In genomic region chr19:952049-952679, GRCh38 we compare ENCODE assay signal across 22 cellular contexts. TPM values are rescaled to one million over a fixed set of nuclear protein-coding genes. Genes with fewer than 3 reads are reported as not detected.
DNase-seq lines count a peak whose midpoint lies in the region; ATAC-seq, FAIRE-seq and TF ChIP-seq lines count a peak whose summit lies in the region.
"Had no signal": no experiment of that assay in that cellular context is flagged by ENCODE, and none has a peak within 500 bp of the region (broad histone marks: within the 10 kb centered on the region; RNA-seq: fewer than 3 reads in every experiment).

No MANE protein-coding gene starts in this region.

- H3K79me2 ChIP-seq in K562 (ENCODE audit: control insufficient read depth, insufficient read depth, low read length), result peaks cover 86% of the 10 kb centered on the region

- H3K9ac ChIP-seq in BLaER1 (peak overlapping the region; percentile 76), K562 (ENCODE audit: insufficient read depth in 1 of 2, low read depth in 2 of 2, low read length in 2 of 2) (peak overlapping the region; percentile 76 to 83)

- H3K9me3 ChIP-seq in BLaER1 (no peaks in the 10 kb centered on the region), K562 (replicated peaks; ENCODE audit: control insufficient read depth, insufficient read depth, low read depth, low read length) (no peaks in the 10 kb centered on the region)
- H3K9me3 ChIP-seq: heart left ventricle, psoas muscle, upper lobe of right lung had no signal

- BruUV-seq in K562 (replicated peaks; lab: Mats Ljungman, UMichigan), result no TSS peak

- H3K27me3 Mint-ChIP-seq in HFFc6 (ENCODE audit: insufficient read depth) (peaks cover 8% of the 10 kb centered on the region), naive B cell (no peaks in the 10 kb centered on the region)
- H3K27me3 Mint-ChIP-seq in activated naive CD4-positive, alpha-beta T cell treated with anti-CD3 and anti-CD28 coated beads, Interleukin-2, amount 10 ng/mL, durations not matched to agents 7 days and 5 days, result no peaks in the 10 kb centered on the region
- H3K27me3 Mint-ChIP-seq: activated CD8-positive, alpha-beta T cell treated with anti-CD3 and anti-CD28 coated beads for 36 hours had no signal

- no peak; the same call in 2 of the 3 replicates for ATAC-seq in K562
- no peak for ATAC-seq in naive B cell (ENCODE audit: low read depth in 2 of 2)
- ATAC-seq in activated naive CD4-positive, alpha-beta T cell treated with anti-CD3 and anti-CD28 coated beads, Interleukin-2, amount 50 U/mL, for 72 hours, result no peak
- ATAC-seq: activated CD8-positive, alpha-beta T cell treated with anti-CD3 and anti-CD28 coated beads for 36 hours; heart left ventricle; psoas muscle had no signal

- no peaks in the 10 kb centered on the region for H3K9me1 ChIP-seq in K562 (ENCODE audit: control insufficient read depth, insufficient read depth, low read length)

- TF ChIP-seq RAD21 in K562 (CRISPR knock-in tag; conservative IDR thresholded peaks at IDR 0.05 in 1 of 2, IDR thresholded peaks at IDR 0.05 in 1 of 2), result no peak

- DNase-seq in HFFc6 (no peak), K562 (ENCODE audit: extremely low read depth in 1 of 4, low spot score in 3 of 4) (peak in 1 of 4 experiments; percentile 42), naive B cell (no peak), NCI-H2196 treated with DMSO at 0.1 percent for 48 hours (lab: John Stamatoyannopoulos, UW; ENCODE audit: unreplicated experiment) (no peak), COLO668 (lab: John Stamatoyannopoulos, UW; ENCODE audit: unreplicated experiment) (no peak)
- no peak for DNase-seq in activated naive CD4-positive, alpha-beta T cell treated with anti-CD3 and anti-CD28 coated beads, Interleukin-2, amount 50 U/mL, for 72 hours (ENCODE audit: low spot score in 2 of 2)
- DNase-seq in activated naive CD4-positive, alpha-beta T cell treated with anti-CD3 and anti-CD28 coated beads, Interleukin-2, amount 10 ng/mL, durations not matched to agents 7 days and 5 days, result no peak
- DNase-seq: activated CD8-positive, alpha-beta T cell treated with anti-CD3 and anti-CD28 coated beads for 36 hours; activated gamma-delta T cell; central memory CD4-positive, alpha-beta T cell; HCEC 1CT; heart left ventricle; NCI-H1105 treated with DMSO at 0.1 percent for 48 hours; NCI-H446 treated with DMSO at 0.1 percent for 48 hours; psoas muscle; stimulated activated CD8-positive, alpha-beta memory T cell treated with anti-CD3 and anti-CD28 coated beads, Interleukin-4, amount 100 ng/mL, for 48 hours; T1000; upper lobe of right lung had no signal

- no peak for TF ChIP-seq POLR2A in K562 (conservative IDR thresholded peaks at IDR 0.05)

- H3K4me3 Mint-ChIP-seq in HFFc6 (peak overlapping the region; percentile 56; the same call in 1 of the 2 replicates), naive B cell (peak overlapping the region in 4 of 8 donors; percentile 35 to 55 (median 42))
- no peak overlapping the region for H3K4me3 Mint-ChIP-seq in activated naive CD4-positive, alpha-beta T cell treated with anti-CD3 and anti-CD28 coated beads, Interleukin-2, amount 10 ng/mL, durations not matched to agents 7 days and 5 days
- H3K4me3 Mint-ChIP-seq: activated CD8-positive, alpha-beta T cell treated with anti-CD3 and anti-CD28 coated beads for 36 hours had no signal

- H3K27me3 ChIP-seq in BLaER1 (no peaks in the 10 kb centered on the region), K562 (ENCODE audit: control insufficient read depth in 2 of 2, insufficient read depth in 2 of 2, low read length in 2 of 2) (no peaks in the 10 kb centered on the region)
- H3K27me3 ChIP-seq: heart left ventricle, upper lobe of right lung had no signal

- H4K20me1 ChIP-seq in BLaER1 (peaks cover 54% of the 10 kb centered on the region), K562 (replicated peaks; ENCODE audit: control insufficient read depth, insufficient read depth, low read length) (no peaks in the 10 kb centered on the region)

- H3K27ac ChIP-seq in BLaER1 (peak overlapping the region; percentile 89), K562 (ENCODE audit: extremely low read depth, low read depth, low read length) (peak overlapping the region; percentile 96)
- H3K27ac ChIP-seq: heart left ventricle, psoas muscle, upper lobe of right lung had no signal

- intact Hi-C loops in K562 (cut with micrococcal nuclease), result no loop called here

- in situ Hi-C loops in K562 (cut with MboI), result no loop called here

- H3K4me2 ChIP-seq in BLaER1 (peak overlapping the region; percentile 99), K562 (ENCODE audit: insufficient read depth, low read length) (peak overlapping the region; percentile 73; the same call in 1 of the 2 replicates)

- H3K4me1 ChIP-seq in BLaER1 (peaks cover 96% of the 10 kb centered on the region), K562 (replicated peaks in 1 of 2; ENCODE audit: control insufficient read depth in 2 of 2, insufficient read depth in 2 of 2, low read length in 2 of 2) (peaks cover 51 to 90% of the 10 kb centered on the region in 2 experiments)
- H3K4me1 ChIP-seq: psoas muscle had no signal

- H3K4me3 ChIP-seq in BLaER1, result peak overlapping the region; percentile 62; the same call in 1 of the 2 replicates
- peak overlapping the region; percentile 28 for H3K4me3 ChIP-seq in K562
- H3K4me3 ChIP-seq: psoas muscle had no signal

- WGBS in K562 (ENCODE audit: insufficient coverage, low coverage, missing lambda C conversion rate), result 51% methylated on average over 12 of the region's 14 CpGs

- H3K4me1 Mint-ChIP-seq in HFFc6 (ENCODE audit: low read depth) (peaks cover 11% of the 10 kb centered on the region), naive B cell (peaks cover 18 to 34% (median 33%) of the 10 kb centered on the region in 3 donors)
- H3K4me1 Mint-ChIP-seq in activated naive CD4-positive, alpha-beta T cell treated with anti-CD3 and anti-CD28 coated beads, Interleukin-2, amount 10 ng/mL, durations not matched to agents 7 days and 5 days, result peaks cover 14% of the 10 kb centered on the region

- H3K36me3 ChIP-seq in BLaER1 (no peaks in the 10 kb centered on the region), K562 (ENCODE audit: control insufficient read depth, insufficient read depth, low read length) (peaks cover 24% of the 10 kb centered on the region; the same call in 1 of the 3 replicates)
- H3K36me3 ChIP-seq: upper lobe of right lung had no signal

- H3K9me3 Mint-ChIP-seq in HFFc6, result no peaks in the 10 kb centered on the region
- no peaks in the 10 kb centered on the region for H3K9me3 Mint-ChIP-seq in naive B cell
- no peaks in the 10 kb centered on the region for H3K9me3 Mint-ChIP-seq in activated naive CD4-positive, alpha-beta T cell treated with anti-CD3 and anti-CD28 coated beads, Interleukin-2, amount 50 U/mL, for 72 hours
- H3K9me3 Mint-ChIP-seq in activated naive CD4-positive, alpha-beta T cell treated with anti-CD3 and anti-CD28 coated beads, Interleukin-2, amount 10 ng/mL, durations not matched to agents 7 days and 5 days, result no peaks in the 10 kb centered on the region
- H3K9me3 Mint-ChIP-seq: activated CD8-positive, alpha-beta T cell treated with anti-CD3 and anti-CD28 coated beads for 36 hours had no signal

- CTCF ChIA-PET in K562 (lab: Yijun Ruan, JAX; ENCODE audit: low intra/inter-chr PET ratio), result no interaction called here
- CTCF ChIA-PET in activated naive CD4-positive, alpha-beta T cell treated with anti-CD3 and anti-CD28 coated beads, Interleukin-2, amount 10 ng/mL, durations not matched to agents 7 days and 5 days (lab: Charles Lee), result no interaction called here

- H3K27ac Mint-ChIP-seq in HFFc6 (peak overlapping the region; percentile 87), naive B cell (peak overlapping the region in 4 of 6 donors; percentile 33 to 75 (median 50))
- H3K27ac Mint-ChIP-seq in activated naive CD4-positive, alpha-beta T cell treated with anti-CD3 and anti-CD28 coated beads, Interleukin-2, amount 50 U/mL, for 72 hours, result no peak overlapping the region
- H3K27ac Mint-ChIP-seq in activated naive CD4-positive, alpha-beta T cell treated with anti-CD3 and anti-CD28 coated beads, Interleukin-2, amount 10 ng/mL, durations not matched to agents 7 days and 5 days, result no peak overlapping the region
- H3K27ac Mint-ChIP-seq: activated CD8-positive, alpha-beta T cell treated with anti-CD3 and anti-CD28 coated beads for 36 hours had no signal

- POLR2A ChIA-PET in K562 (lab: Yijun Ruan, JAX), result interaction anchor here (1.1 kb wide), 1 partner anchor 8 kb away, joined by 4 read pairs; no protein-coding TSS in a partner anchor

- TF ChIP-seq CTCF in HFFc6 (IDR thresholded peaks at IDR 0.05), result no peak
- no peak for TF ChIP-seq CTCF in K562 (IDR thresholded peaks at IDR 0.05 in 2 of 3, conservative IDR thresholded peaks at IDR 0.05 in 1 of 3; ENCODE audit: insufficient read depth in 2 of 3, low read depth in 1 of 3, low read length in 3 of 3)

- no peak overlapping the region for H2AFZ ChIP-seq in K562 (ENCODE audit: low read depth, low read length)

- FAIRE-seq in K562 (lab: Jason Lieb, UNC), result peak; percentile 29
- FAIRE-seq: RCC 7860 had no signal

- H3K36me3 Mint-ChIP-seq in HFFc6 (ENCODE audit: low read depth), result peaks cover 5% of the 10 kb centered on the region
- H3K36me3 Mint-ChIP-seq in naive B cell, result no peaks in the 10 kb centered on the region
- H3K36me3 Mint-ChIP-seq in activated naive CD4-positive, alpha-beta T cell treated with anti-CD3 and anti-CD28 coated beads, Interleukin-2, amount 50 U/mL, for 72 hours, result no peaks in the 10 kb centered on the region
- peaks cover under 1% of the 10 kb centered on the region for H3K36me3 Mint-ChIP-seq in activated naive CD4-positive, alpha-beta T cell treated with anti-CD3 and anti-CD28 coated beads, Interleukin-2, amount 10 ng/mL, durations not matched to agents 7 days and 5 days

- TF ChIP-seq EP300 in K562 (IDR thresholded peaks at IDR 0.05; ENCODE audit: low read length), result no peak

RNA-seq across cellular contexts. Expression of gene ARID3A, which starts 26.3 kb away (rescaled TPM):
- total RNA-seq in HFFc6 (2021; fragmentation: NEBNext Ultra II Directional; extraction: Animal tissue kit (Norgen Biotek cat#: 25700)), result 10 to 100 TPM; 35.1 to 44.2 (median 38.4) TPM
- total RNA-seq in K562 (2011; cell fraction: chromatin; rRNA removed; ENCODE audit: low replicate concordance), result 89.0 and 254 TPM in 2 replicates
- total RNA-seq in K562 (2011; cell fraction: nucleolus; rRNA removed), result 180 and 206 TPM in 2 replicates
- total RNA-seq in K562 (2011; cell fraction: nucleoplasm; rRNA removed), result 120 and 121 TPM in 2 replicates
- total RNA-seq in K562 (2014; rRNA removed) (55.2 and 62.0 TPM in 2 replicates), K562 (2014; rRNA removed; fragmentation: Illumina TruSeq; extraction: Trizol) (14.8 and 16.4 TPM in 2 replicates), K562 (2015; rRNA removed; fragmentation: Illumina TruSeq; extraction: Trizol) (39.0 and 41.3 TPM in 2 replicates), K562 (2021) (97.2 and 118 TPM in 2 replicates)
- polyA plus RNA-seq in K562 (2011; rRNA removed) (27.9 and 44.1 TPM in 2 replicates), K562 (2014; fragmentation: Illumina TruSeq; extraction: Trizol) (31.2 and 62.4 TPM in 2 replicates), K562 (2014; fragmentation: Nextera tagmentation; extraction: Ambion mirVana) (1 to 10 TPM; 1.4 to 2.0 TPM), K562 (2014; rRNA removed) (31.0 and 46.7 TPM in 2 replicates), naive B cell (ENCODE audit: low read depth in 6 of 6) (1 to 10 TPM in 1 of 6 donors, under 1 TPM in 5; 0.13 to 1.1 (median 0.59) TPM)
- polyA plus RNA-seq in K562 (2011; cell fraction: cytosol; rRNA removed), result 43.2 and 88.8 TPM in 2 replicates
- polyA plus RNA-seq in K562 (2011; cell fraction: nucleus; rRNA removed), result 58.8 and 128 TPM in 2 replicates
- 49.0 and 52.3 TPM in 2 replicates for polyA plus RNA-seq in K562 (2012)
- 36.2 and 53.3 TPM in 2 replicates for polyA minus RNA-seq in K562 (2011; rRNA and poly(A)+ RNA removed)
- 119 and 167 TPM in 2 replicates for polyA minus RNA-seq in K562 (2011; cell fraction: cytosol; rRNA and poly(A)+ RNA removed)
- 45.8 and 47.4 TPM in 2 replicates for polyA minus RNA-seq in K562 (2011; cell fraction: nucleus; rRNA and poly(A)+ RNA removed)
- total RNA-seq in activated naive CD4-positive, alpha-beta T cell treated with anti-CD3 and anti-CD28 coated beads, Interleukin-2, amount 50 U/mL, for 72 hours, result 10 to 100 TPM; 22.4 to 35.7 TPM

RNA-seq across cellular contexts. Expression of gene WDR18, which starts 32.0 kb away (rescaled TPM):
- total RNA-seq in HFFc6 (2021; fragmentation: NEBNext Ultra II Directional; extraction: Animal tissue kit (Norgen Biotek cat#: 25700)), result 10 to 100 TPM; 47.5 to 55.8 (median 51.3) TPM
- total RNA-seq in K562 (2011; cell fraction: chromatin; rRNA removed; ENCODE audit: low replicate concordance), result 32.2 and 119 TPM in 2 replicates
- total RNA-seq in K562 (2011; cell fraction: nucleolus; rRNA removed), result 140 and 174 TPM in 2 replicates
- 50.0 and 55.1 TPM in 2 replicates for total RNA-seq in K562 (2011; cell fraction: nucleoplasm; rRNA removed)
- total RNA-seq in K562 (2014; rRNA removed) (181 and 210 TPM in 2 replicates), K562 (2014; rRNA removed; fragmentation: Illumina TruSeq; extraction: Trizol) (13.0 and 15.5 TPM in 2 replicates), K562 (2015; rRNA removed; fragmentation: Illumina TruSeq; extraction: Trizol) (37.6 and 45.0 TPM in 2 replicates), K562 (2021) (128 and 134 TPM in 2 replicates)
- polyA plus RNA-seq in K562 (2011; rRNA removed) (30.1 and 47.8 TPM in 2 replicates), K562 (2014; fragmentation: Illumina TruSeq; extraction: Trizol) (16.3 and 52.9 TPM in 2 replicates), K562 (2014; fragmentation: Nextera tagmentation; extraction: Ambion mirVana) (1 to 10 TPM in 1 of 2 experiments, under 1 TPM in 1; 0.65 to 1.1 TPM), K562 (2014; rRNA removed) (106 and 130 TPM in 2 replicates), naive B cell (ENCODE audit: low read depth in 6 of 6) (10 to 100 TPM; 39.9 to 64.1 (median 52.5) TPM)
- polyA plus RNA-seq in K562 (2011; cell fraction: cytosol; rRNA removed), result 62.1 and 244 TPM in 2 replicates
- 137 and 203 TPM in 2 replicates for polyA plus RNA-seq in K562 (2011; cell fraction: nucleus; rRNA removed)
- 73.6 and 92.2 TPM in 2 replicates for polyA plus RNA-seq in K562 (2012)
- 17.0 and 26.0 TPM in 2 replicates for polyA minus RNA-seq in K562 (2011; rRNA and poly(A)+ RNA removed)
- 90.0 and 91.8 TPM in 2 replicates for polyA minus RNA-seq in K562 (2011; cell fraction: cytosol; rRNA and poly(A)+ RNA removed)
- 52.1 and 52.4 TPM in 2 replicates for polyA minus RNA-seq in K562 (2011; cell fraction: nucleus; rRNA and poly(A)+ RNA removed)
- 10 to 100 TPM; 55.5 to 83.8 TPM for total RNA-seq in activated naive CD4-positive, alpha-beta T cell treated with anti-CD3 and anti-CD28 coated beads, Interleukin-2, amount 50 U/mL, for 72 hours

RNA-seq across cellular contexts. Expression of gene KISS1R, which starts 35.0 kb away (rescaled TPM):
- total RNA-seq in HFFc6 (2021; fragmentation: NEBNext Ultra II Directional; extraction: Animal tissue kit (Norgen Biotek cat#: 25700)), result not detected
- total RNA-seq in K562 (2011; cell fraction: chromatin; rRNA removed; ENCODE audit: low replicate concordance), result 13.9 and 50.0 TPM in 2 replicates
- total RNA-seq in K562 (2011; cell fraction: nucleolus; rRNA removed), result 79.5 and 104 TPM in 2 replicates
- 29.6 and 30.1 TPM in 2 replicates for total RNA-seq in K562 (2011; cell fraction: nucleoplasm; rRNA removed)
- 19.3 and 26.7 TPM in 2 replicates for total RNA-seq in K562 (2014; rRNA removed)
- total RNA-seq in K562 (2014; rRNA removed; fragmentation: Illumina TruSeq; extraction: Trizol), result 0.80 and 1.1 TPM in 2 replicates
- total RNA-seq in K562 (2015; rRNA removed; fragmentation: Illumina TruSeq; extraction: Trizol), result 2.0 and 2.7 TPM in 2 replicates
- 36.2 and 39.4 TPM in 2 replicates for total RNA-seq in K562 (2021)
- 2.8 and 6.3 TPM in 2 replicates for polyA plus RNA-seq in K562 (2011; rRNA removed)
- 4.3 and 59.2 TPM in 2 replicates for polyA plus RNA-seq in K562 (2011; cell fraction: cytosol; rRNA removed)
- polyA plus RNA-seq in K562 (2011; cell fraction: nucleus; rRNA removed), result 36.4 and 172 TPM in 2 replicates
- 6.9 and 23.9 TPM in 2 replicates for polyA plus RNA-seq in K562 (2012)
- polyA plus RNA-seq in K562 (2014; fragmentation: Illumina TruSeq; extraction: Trizol), result 0.37 and 2.7 TPM in 2 replicates
- under 1 TPM; 0.55 to 0.75 TPM for polyA plus RNA-seq in K562 (2014; fragmentation: Nextera tagmentation; extraction: Ambion mirVana)
- polyA plus RNA-seq in K562 (2014; rRNA removed), result 17.3 and 26.8 TPM in 2 replicates
- polyA minus RNA-seq in K562 (2011; rRNA and poly(A)+ RNA removed), result 0.30 and 1.8 TPM in 2 replicates
- 5.8 and 14.1 TPM in 2 replicates for polyA minus RNA-seq in K562 (2011; cell fraction: cytosol; rRNA and poly(A)+ RNA removed)
- 5.8 and 22.6 TPM in 2 replicates for polyA minus RNA-seq in K562 (2011; cell fraction: nucleus; rRNA and poly(A)+ RNA removed)
- polyA plus RNA-seq in naive B cell (ENCODE audit: low read depth in 6 of 6), result under 1 TPM in 4 of 6 donors, not detected in 2; 0.17 to 0.42 (median 0.33) TPM
- 10 to 100 TPM; 10.9 to 32.4 TPM for total RNA-seq in activated naive CD4-positive, alpha-beta T cell treated with anti-CD3 and anti-CD28 coated beads, Interleukin-2, amount 50 U/mL, for 72 hours
- total RNA-seq: heart left ventricle, HT1080, mesenteric fat pad, psoas muscle, upper lobe of right lung had no signal
- polyA plus RNA-seq: heart left ventricle had no signal

RNA-seq across cellular contexts. Expression of gene R3HDM4, which starts 39.1 kb away (rescaled TPM):
- 10 to 100 TPM; 41.9 to 53.4 (median 45.9) TPM for total RNA-seq in HFFc6 (2021; fragmentation: NEBNext Ultra II Directional; extraction: Animal tissue kit (Norgen Biotek cat#: 25700))
- 66.6 and 166 TPM in 2 replicates for total RNA-seq in K562 (2011; cell fraction: chromatin; rRNA removed; ENCODE audit: low replicate concordance)
- 109 and 113 TPM in 2 replicates for total RNA-seq in K562 (2011; cell fraction: nucleolus; rRNA removed)
- total RNA-seq in K562 (2011; cell fraction: nucleoplasm; rRNA removed), result 92.6 and 119 TPM in 2 replicates
- total RNA-seq in K562 (2014; rRNA removed) (63.2 and 75.6 TPM in 2 replicates), K562 (2014; rRNA removed; fragmentation: Illumina TruSeq; extraction: Trizol) (21.4 and 26.2 TPM in 2 replicates), K562 (2015; rRNA removed; fragmentation: Illumina TruSeq; extraction: Trizol) (44.6 and 46.1 TPM in 2 replicates), K562 (2021) (133 and 138 TPM in 2 replicates)
- polyA plus RNA-seq in K562 (2011; rRNA removed) (59.0 and 93.9 TPM in 2 replicates), K562 (2014; fragmentation: Illumina TruSeq; extraction: Trizol) (87.6 and 109 TPM in 2 replicates), K562 (2014; fragmentation: Nextera tagmentation; extraction: Ambion mirVana) (1 to 10 TPM; 3.2 to 5.6 TPM), K562 (2014; rRNA removed) (140 and 154 TPM in 2 replicates), naive B cell (ENCODE audit: low read depth in 6 of 6) (100 to 1,000 TPM; 162 to 209 (median 175) TPM)
- polyA plus RNA-seq in K562 (2011; cell fraction: cytosol; rRNA removed), result 105 and 207 TPM in 2 replicates
- polyA plus RNA-seq in K562 (2011; cell fraction: nucleus; rRNA removed), result 149 and 223 TPM in 2 replicates
- polyA plus RNA-seq in K562 (2012), result 85.0 and 165 TPM in 2 replicates
- polyA minus RNA-seq in K562 (2011; rRNA and poly(A)+ RNA removed), result 11.6 and 16.6 TPM in 2 replicates
- 30.8 and 60.9 TPM in 2 replicates for polyA minus RNA-seq in K562 (2011; cell fraction: cytosol; rRNA and poly(A)+ RNA removed)
- polyA minus RNA-seq in K562 (2011; cell fraction: nucleus; rRNA and poly(A)+ RNA removed), result 22.8 and 25.2 TPM in 2 replicates
- total RNA-seq in activated naive CD4-positive, alpha-beta T cell treated with anti-CD3 and anti-CD28 coated beads, Interleukin-2, amount 50 U/mL, for 72 hours, result 100 to 1,000 TPM in 1 of 2 donors, 10 to 100 TPM in 1; 98.3 to 102 TPM

RNA-seq across cellular contexts. Expression of gene GRIN3B, which starts 48.1 kb away (rescaled TPM):
- total RNA-seq in HFFc6 (2021; fragmentation: NEBNext Ultra II Directional; extraction: Animal tissue kit (Norgen Biotek cat#: 25700)), result under 1 TPM; 0.34 to 0.66 (median 0.41) TPM
- 0.32 and 0.88 TPM in 2 replicates for total RNA-seq in K562 (2011; cell fraction: chromatin; rRNA removed; ENCODE audit: low replicate concordance)
- total RNA-seq in K562 (2011; cell fraction: nucleolus; rRNA removed), result 1.3 and 2.9 TPM in 2 replicates
- total RNA-seq in K562 (2011; cell fraction: nucleoplasm; rRNA removed), result 0.29 and 0.46 TPM in 2 replicates
- total RNA-seq in K562 (2014; rRNA removed) (0.95 TPM in 1 of 2 replicates, not detected in the other), K562 (2014; rRNA removed; fragmentation: Illumina TruSeq; extraction: Trizol) (not detected in 2 replicates), K562 (2015; rRNA removed; fragmentation: Illumina TruSeq; extraction: Trizol) (not detected in 2 replicates), K562 (2021) (0.51 TPM in 1 of 2 replicates, not detected in the other)
- polyA plus RNA-seq in K562 (2011; rRNA removed) (0.06 and 0.23 TPM in 2 replicates), K562 (2014; fragmentation: Illumina TruSeq; extraction: Trizol) (not detected in 2 replicates), K562 (2014; fragmentation: Nextera tagmentation; extraction: Ambion mirVana) (not detected), K562 (2014; rRNA removed) (0.15 and 0.19 TPM in 2 replicates), naive B cell (ENCODE audit: low read depth in 6 of 6) (not detected)
- polyA plus RNA-seq in K562 (2011; cell fraction: cytosol; rRNA removed), result 0.31 and 0.53 TPM in 2 replicates
- 2.2 and 2.5 TPM in 2 replicates for polyA plus RNA-seq in K562 (2011; cell fraction: nucleus; rRNA removed)
- polyA plus RNA-seq in K562 (2012), result 0.12 and 0.51 TPM in 2 replicates
- 0.06 TPM in 1 of 2 replicates, not detected in the other for polyA minus RNA-seq in K562 (2011; rRNA and poly(A)+ RNA removed)
- not detected in 2 replicates for polyA minus RNA-seq in K562 (2011; cell fraction: cytosol; rRNA and poly(A)+ RNA removed)
- 0.40 and 1.4 TPM in 2 replicates for polyA minus RNA-seq in K562 (2011; cell fraction: nucleus; rRNA and poly(A)+ RNA removed)
- under 1 TPM; 0.07 to 0.19 TPM for total RNA-seq in activated naive CD4-positive, alpha-beta T cell treated with anti-CD3 and anti-CD28 coated beads, Interleukin-2, amount 50 U/mL, for 72 hours
- total RNA-seq: HT1080, upper lobe of right lung had no signal

Comparison
In these comparisons a context has a peak if more than half of its experiments do, and no peak if none do; other contexts are left out.
1. H3K27ac Mint-ChIP-seq: peak in HFFc6 (single experiment) and naive B cell (4 of 6); none in activated naive CD4-positive, alpha-beta T cell treated with anti-CD3 and anti-CD28 coated beads, Interleukin-2, amount 50 U/mL, for 72 hours (0 of 2) and activated naive CD4-positive, alpha-beta T cell treated with anti-CD3 and anti-CD28 coated beads, Interleukin-2, amount 10 ng/mL, durations not matched to agents 7 days and 5 days (single experiment).